Comparison of ENCODE assay signal across 8 cellular contexts in genomic region chr17:2170023-2170422, GRCh38.
DNase-seq lines count a peak whose midpoint lies in the region; ATAC-seq and TF ChIP-seq lines count a peak whose summit lies in the region.

No MANE protein-coding gene starts in this region.

- no peaks in the 10 kb centered on the region for H3K9me3 Mint-ChIP-seq in chondrocyte (ENCODE audit: low read depth)

- H3K27ac ChIP-seq in left ventricle myocardium inferior (replicated peaks) (peak overlapping the region; percentile 90), SU-DHL-6 (ENCODE audit: low read depth, low read length) (no peak overlapping the region), foreskin keratinocyte (no peak overlapping the region), upper lobe of right lung (no peak overlapping the region)

- no peak overlapping the region for H3K4me3 Mint-ChIP-seq in chondrocyte (ENCODE audit: unreplicated experiment)

- TF ChIP-seq CTCF in left ventricle myocardium inferior (IDR thresholded peaks at IDR 0.05; ENCODE audit: borderline replicate concordance) (no peak), SU-DHL-6 (IDR thresholded peaks at IDR 0.05; ENCODE audit: insufficient read depth, low read length, poor library complexity, severe bottlenecking) (peak; percentile 20), foreskin keratinocyte (conservative IDR thresholded peaks at IDR 0.05) (peak; percentile 51), upper lobe of right lung (IDR thresholded peaks at IDR 0.05) (peak; percentile 20), chondrocyte (IDR thresholded peaks at IDR 0.05) (no peak)

- H3K36me3 ChIP-seq in left ventricle myocardium inferior (peaks cover 35% of the 10 kb centered on the region), SU-DHL-6 (ENCODE audit: low read length) (no peaks in the 10 kb centered on the region), upper lobe of right lung (peaks cover 6% of the 10 kb centered on the region)

- no peak for DNase-seq in left ventricle myocardium inferior
- DNase-seq in left cardiac atrium: no peak
- no peak for DNase-seq in foreskin keratinocyte
- DNase-seq in upper lobe of right lung: no peak
- no peak for DNase-seq in chondrocyte (ENCODE audit: low spot score)
- DNase-seq in EL: no peak

- no peak overlapping the region for H3K9ac ChIP-seq in SU-DHL-6 (ENCODE audit: low read length)

- peaks cover 42% of the 10 kb centered on the region for H3K4me1 Mint-ChIP-seq in chondrocyte (ENCODE audit: low read depth)

- no peak overlapping the region for H3K4me2 ChIP-seq in SU-DHL-6 (ENCODE audit: low read depth, low read length, poor library complexity, severe bottlenecking)

- no peak overlapping the region for H3K4me3 ChIP-seq in left ventricle myocardium inferior
- no peak overlapping the region for H3K4me3 ChIP-seq in SU-DHL-6 (ENCODE audit: insufficient read depth, low read length, poor library complexity, severe bottlenecking)
- no peak overlapping the region for H3K4me3 ChIP-seq in upper lobe of right lung

- no peaks in the 10 kb centered on the region for H4K20me1 ChIP-seq in SU-DHL-6 (ENCODE audit: low read depth, low read length)

- no peaks in the 10 kb centered on the region for H3K9me3 ChIP-seq in left ventricle myocardium inferior (replicated peaks)
- H3K9me3 ChIP-seq in SU-DHL-6 (ENCODE audit: insufficient read depth, low read length): no peaks in the 10 kb centered on the region
- no peaks in the 10 kb centered on the region for H3K9me3 ChIP-seq in upper lobe of right lung

- H3K79me2 ChIP-seq in SU-DHL-6 (ENCODE audit: insufficient read depth, low read length): no peaks in the 10 kb centered on the region

- H3K4me1 ChIP-seq in left ventricle myocardium inferior (peaks cover 57% of the 10 kb centered on the region), foreskin keratinocyte (peaks cover 6% of the 10 kb centered on the region), upper lobe of right lung (peaks cover 36% of the 10 kb centered on the region)

- H3K27ac Mint-ChIP-seq in chondrocyte (ENCODE audit: unreplicated experiment): no peak overlapping the region

- H3K27me3 Mint-ChIP-seq in chondrocyte (ENCODE audit: low read depth): no peaks in the 10 kb centered on the region

- ATAC-seq in left cardiac atrium (no peak), foreskin keratinocyte (no peak), upper lobe of right lung (no peak), HG02885 (IDR thresholded peaks at IDR 0.05; ENCODE audit: poor library complexity, unreplicated experiment) (no peak)

- intact Hi-C loops in left ventricle myocardium inferior (cut with micrococcal nuclease) (loop anchor here (10.0 kb wide), 2 partner anchors 65 to 75 kb away; no protein-coding TSS in a partner anchor), left cardiac atrium (cut with DNase I) (loop anchor here (5.0 to 10.0 kb wide), 2 partner anchors 63 to 65 kb away; no protein-coding TSS in a partner anchor), upper lobe of right lung (cut with DNase I) (no loop called here)

- H3F3A ChIP-seq in SU-DHL-6 (ENCODE audit: insufficient read depth): no peaks in the 10 kb centered on the region

- peaks cover 12% of the 10 kb centered on the region for H3K36me3 Mint-ChIP-seq in chondrocyte (ENCODE audit: low read depth)

- no peak overlapping the region for H2AFZ ChIP-seq in SU-DHL-6 (ENCODE audit: low read depth, low read length, severe bottlenecking)

- H3K27me3 ChIP-seq in left ventricle myocardium inferior (ENCODE audit: low read depth): no peaks in the 10 kb centered on the region
- no peaks in the 10 kb centered on the region for H3K27me3 ChIP-seq in SU-DHL-6 (ENCODE audit: low read length)
- no peaks in the 10 kb centered on the region for H3K27me3 ChIP-seq in foreskin keratinocyte
- no peaks in the 10 kb centered on the region for H3K27me3 ChIP-seq in upper lobe of right lung

- H3K9me2 ChIP-seq in SU-DHL-6 (replicated peaks; ENCODE audit: insufficient read depth, low read length): no peaks in the 10 kb centered on the region

Comparison
In these comparisons a context has a peak if more than half of its experiments do, and no peak if none do; other contexts are left out.
1. CTCF ChIP-seq: peak in SU-DHL-6 (single experiment), foreskin keratinocyte (single experiment) and upper lobe of right lung (single experiment); none in left ventricle myocardium inferior (single experiment) and chondrocyte (single experiment).